In the genomic region with DNA sequence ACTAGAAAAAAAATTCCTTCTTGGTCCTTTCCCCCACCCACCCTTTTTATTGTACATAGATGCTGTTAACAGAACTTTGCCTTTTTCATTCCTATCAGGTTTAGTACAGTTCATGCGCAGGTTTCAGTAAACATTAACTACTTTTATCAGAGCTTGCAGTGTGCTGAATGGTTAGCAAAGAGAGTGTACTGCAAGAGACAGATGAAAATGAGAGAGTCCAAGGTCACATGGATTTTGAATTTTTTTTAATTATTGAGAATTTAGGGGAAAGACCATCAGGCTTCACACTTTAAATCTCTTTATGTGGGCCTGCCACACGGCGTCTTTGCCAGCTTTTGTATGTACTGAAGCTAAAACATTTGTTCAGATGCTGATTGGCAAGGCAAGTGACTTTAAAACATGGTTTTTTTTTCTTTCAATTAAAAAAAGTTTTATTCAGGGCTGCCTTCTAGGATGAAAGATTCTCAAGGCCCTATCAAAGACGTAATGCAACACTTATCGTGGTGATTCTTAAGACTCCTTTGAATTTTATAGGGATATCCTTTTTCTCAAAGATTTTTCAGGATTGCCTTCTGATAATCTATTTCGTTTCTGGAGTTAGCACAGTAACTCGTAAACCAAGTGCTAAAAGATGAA, we compare ENCODE assay signal across 1 cellular context.
TF ChIP-seq lines count a peak whose summit lies in the region.

No MANE protein-coding gene starts in this region.

TF ChIP-seq in HepG2, 621 proteins besides CTCF, POLR2A, EP300 and RAD21 (continued from another document and continues in another):
- TF ChIP-seq, protein P1, sequence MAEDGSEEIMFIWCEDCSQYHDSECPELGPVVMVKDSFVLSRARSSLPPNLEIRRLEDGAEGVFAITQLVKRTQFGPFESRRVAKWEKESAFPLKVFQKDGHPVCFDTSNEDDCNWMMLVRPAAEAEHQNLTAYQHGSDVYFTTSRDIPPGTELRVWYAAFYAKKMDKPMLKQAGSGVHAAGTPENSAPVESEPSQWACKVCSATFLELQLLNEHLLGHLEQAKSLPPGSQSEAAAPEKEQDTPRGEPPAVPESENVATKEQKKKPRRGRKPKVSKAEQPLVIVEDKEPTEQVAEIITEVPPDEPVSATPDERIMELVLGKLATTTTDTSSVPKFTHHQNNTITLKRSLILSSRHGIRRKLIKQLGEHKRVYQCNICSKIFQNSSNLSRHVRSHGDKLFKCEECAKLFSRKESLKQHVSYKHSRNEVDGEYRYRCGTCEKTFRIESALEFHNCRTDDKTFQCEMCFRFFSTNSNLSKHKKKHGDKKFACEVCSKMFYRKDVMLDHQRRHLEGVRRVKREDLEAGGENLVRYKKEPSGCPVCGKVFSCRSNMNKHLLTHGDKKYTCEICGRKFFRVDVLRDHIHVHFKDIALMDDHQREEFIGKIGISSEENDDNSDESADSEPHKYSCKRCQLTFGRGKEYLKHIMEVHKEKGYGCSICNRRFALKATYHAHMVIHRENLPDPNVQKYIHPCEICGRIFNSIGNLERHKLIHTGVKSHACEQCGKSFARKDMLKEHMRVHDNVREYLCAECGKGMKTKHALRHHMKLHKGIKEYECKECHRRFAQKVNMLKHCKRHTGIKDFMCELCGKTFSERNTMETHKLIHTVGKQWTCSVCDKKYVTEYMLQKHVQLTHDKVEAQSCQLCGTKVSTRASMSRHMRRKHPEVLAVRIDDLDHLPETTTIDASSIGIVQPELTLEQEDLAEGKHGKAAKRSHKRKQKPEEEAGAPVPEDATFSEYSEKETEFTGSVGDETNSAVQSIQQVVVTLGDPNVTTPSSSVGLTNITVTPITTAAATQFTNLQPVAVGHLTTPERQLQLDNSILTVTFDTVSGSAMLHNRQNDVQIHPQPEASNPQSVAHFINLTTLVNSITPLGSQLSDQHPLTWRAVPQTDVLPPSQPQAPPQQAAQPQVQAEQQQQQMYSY (CRISPR knock-in tag; IDR thresholded peaks at IDR 0.05): no peak
- TF ChIP-seq EEA1 (CRISPR knock-in tag; IDR thresholded peaks at IDR 0.05; ENCODE audit: borderline replicate concordance) (no peak), DR1 (CRISPR knock-in tag; IDR thresholded peaks at IDR 0.05) (no peak), NR2F6 (IDR thresholded peaks at IDR 0.05) (peak; percentile 69; the same call in 1 of the 2 replicates), NR2F6 (CRISPR knock-in tag; IDR thresholded peaks at IDR 0.05) (peak; percentile 69; the same call in 1 of the 2 replicates), ELF4 (CRISPR knock-in tag; IDR thresholded peaks at IDR 0.05; ENCODE audit: borderline replicate concordance) (0 out of 2 replicates have a peak, but pooled peaks have one; percentile 49), HDAC1 (CRISPR knock-in tag; IDR thresholded peaks at IDR 0.05) (peak; percentile 64), ZNF792 (CRISPR knock-in tag; IDR thresholded peaks at IDR 0.05) (no peak), EZH2 (conservative IDR thresholded peaks at IDR 0.05; ENCODE audit: low read depth, low read length) (no peak), NR1H2 (CRISPR knock-in tag; IDR thresholded peaks at IDR 0.05; ENCODE audit: borderline replicate concordance, low read depth) (no peak), ZNF33B (CRISPR knock-in tag; IDR thresholded peaks at IDR 0.05) (no peak), ZNF124 (CRISPR knock-in tag; IDR thresholded peaks at IDR 0.05) (peak; percentile 75; the same call in 1 of the 2 replicates), ZNF543 (CRISPR knock-in tag; IDR thresholded peaks at IDR 0.05) (no peak), DMAP1 (CRISPR knock-in tag; IDR thresholded peaks at IDR 0.05) (no peak; the same call in 1 of the 2 replicates), KDM5A (IDR thresholded peaks at IDR 0.05; ENCODE audit: borderline replicate concordance, low read length) (peak; percentile 16; the same call in 1 of the 2 replicates), CC2D1A (CRISPR knock-in tag; IDR thresholded peaks at IDR 0.05) (no peak)
- TF ChIP-seq, protein P2, sequence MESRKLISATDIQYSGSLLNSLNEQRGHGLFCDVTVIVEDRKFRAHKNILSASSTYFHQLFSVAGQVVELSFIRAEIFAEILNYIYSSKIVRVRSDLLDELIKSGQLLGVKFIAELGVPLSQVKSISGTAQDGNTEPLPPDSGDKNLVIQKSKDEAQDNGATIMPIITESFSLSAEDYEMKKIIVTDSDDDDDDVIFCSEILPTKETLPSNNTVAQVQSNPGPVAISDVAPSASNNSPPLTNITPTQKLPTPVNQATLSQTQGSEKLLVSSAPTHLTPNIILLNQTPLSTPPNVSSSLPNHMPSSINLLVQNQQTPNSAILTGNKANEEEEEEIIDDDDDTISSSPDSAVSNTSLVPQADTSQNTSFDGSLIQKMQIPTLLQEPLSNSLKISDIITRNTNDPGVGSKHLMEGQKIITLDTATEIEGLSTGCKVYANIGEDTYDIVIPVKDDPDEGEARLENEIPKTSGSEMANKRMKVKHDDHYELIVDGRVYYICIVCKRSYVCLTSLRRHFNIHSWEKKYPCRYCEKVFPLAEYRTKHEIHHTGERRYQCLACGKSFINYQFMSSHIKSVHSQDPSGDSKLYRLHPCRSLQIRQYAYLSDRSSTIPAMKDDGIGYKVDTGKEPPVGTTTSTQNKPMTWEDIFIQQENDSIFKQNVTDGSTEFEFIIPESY (CRISPR knock-in tag; IDR thresholded peaks at IDR 0.05): no peak
- TF ChIP-seq, protein P3, sequence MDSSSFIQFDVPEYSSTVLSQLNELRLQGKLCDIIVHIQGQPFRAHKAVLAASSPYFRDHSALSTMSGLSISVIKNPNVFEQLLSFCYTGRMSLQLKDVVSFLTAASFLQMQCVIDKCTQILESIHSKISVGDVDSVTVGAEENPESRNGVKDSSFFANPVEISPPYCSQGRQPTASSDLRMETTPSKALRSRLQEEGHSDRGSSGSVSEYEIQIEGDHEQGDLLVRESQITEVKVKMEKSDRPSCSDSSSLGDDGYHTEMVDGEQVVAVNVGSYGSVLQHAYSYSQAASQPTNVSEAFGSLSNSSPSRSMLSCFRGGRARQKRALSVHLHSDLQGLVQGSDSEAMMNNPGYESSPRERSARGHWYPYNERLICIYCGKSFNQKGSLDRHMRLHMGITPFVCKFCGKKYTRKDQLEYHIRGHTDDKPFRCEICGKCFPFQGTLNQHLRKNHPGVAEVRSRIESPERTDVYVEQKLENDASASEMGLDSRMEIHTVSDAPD (CRISPR knock-in tag; IDR thresholded peaks at IDR 0.05): no peak
- TF ChIP-seq, protein P4, sequence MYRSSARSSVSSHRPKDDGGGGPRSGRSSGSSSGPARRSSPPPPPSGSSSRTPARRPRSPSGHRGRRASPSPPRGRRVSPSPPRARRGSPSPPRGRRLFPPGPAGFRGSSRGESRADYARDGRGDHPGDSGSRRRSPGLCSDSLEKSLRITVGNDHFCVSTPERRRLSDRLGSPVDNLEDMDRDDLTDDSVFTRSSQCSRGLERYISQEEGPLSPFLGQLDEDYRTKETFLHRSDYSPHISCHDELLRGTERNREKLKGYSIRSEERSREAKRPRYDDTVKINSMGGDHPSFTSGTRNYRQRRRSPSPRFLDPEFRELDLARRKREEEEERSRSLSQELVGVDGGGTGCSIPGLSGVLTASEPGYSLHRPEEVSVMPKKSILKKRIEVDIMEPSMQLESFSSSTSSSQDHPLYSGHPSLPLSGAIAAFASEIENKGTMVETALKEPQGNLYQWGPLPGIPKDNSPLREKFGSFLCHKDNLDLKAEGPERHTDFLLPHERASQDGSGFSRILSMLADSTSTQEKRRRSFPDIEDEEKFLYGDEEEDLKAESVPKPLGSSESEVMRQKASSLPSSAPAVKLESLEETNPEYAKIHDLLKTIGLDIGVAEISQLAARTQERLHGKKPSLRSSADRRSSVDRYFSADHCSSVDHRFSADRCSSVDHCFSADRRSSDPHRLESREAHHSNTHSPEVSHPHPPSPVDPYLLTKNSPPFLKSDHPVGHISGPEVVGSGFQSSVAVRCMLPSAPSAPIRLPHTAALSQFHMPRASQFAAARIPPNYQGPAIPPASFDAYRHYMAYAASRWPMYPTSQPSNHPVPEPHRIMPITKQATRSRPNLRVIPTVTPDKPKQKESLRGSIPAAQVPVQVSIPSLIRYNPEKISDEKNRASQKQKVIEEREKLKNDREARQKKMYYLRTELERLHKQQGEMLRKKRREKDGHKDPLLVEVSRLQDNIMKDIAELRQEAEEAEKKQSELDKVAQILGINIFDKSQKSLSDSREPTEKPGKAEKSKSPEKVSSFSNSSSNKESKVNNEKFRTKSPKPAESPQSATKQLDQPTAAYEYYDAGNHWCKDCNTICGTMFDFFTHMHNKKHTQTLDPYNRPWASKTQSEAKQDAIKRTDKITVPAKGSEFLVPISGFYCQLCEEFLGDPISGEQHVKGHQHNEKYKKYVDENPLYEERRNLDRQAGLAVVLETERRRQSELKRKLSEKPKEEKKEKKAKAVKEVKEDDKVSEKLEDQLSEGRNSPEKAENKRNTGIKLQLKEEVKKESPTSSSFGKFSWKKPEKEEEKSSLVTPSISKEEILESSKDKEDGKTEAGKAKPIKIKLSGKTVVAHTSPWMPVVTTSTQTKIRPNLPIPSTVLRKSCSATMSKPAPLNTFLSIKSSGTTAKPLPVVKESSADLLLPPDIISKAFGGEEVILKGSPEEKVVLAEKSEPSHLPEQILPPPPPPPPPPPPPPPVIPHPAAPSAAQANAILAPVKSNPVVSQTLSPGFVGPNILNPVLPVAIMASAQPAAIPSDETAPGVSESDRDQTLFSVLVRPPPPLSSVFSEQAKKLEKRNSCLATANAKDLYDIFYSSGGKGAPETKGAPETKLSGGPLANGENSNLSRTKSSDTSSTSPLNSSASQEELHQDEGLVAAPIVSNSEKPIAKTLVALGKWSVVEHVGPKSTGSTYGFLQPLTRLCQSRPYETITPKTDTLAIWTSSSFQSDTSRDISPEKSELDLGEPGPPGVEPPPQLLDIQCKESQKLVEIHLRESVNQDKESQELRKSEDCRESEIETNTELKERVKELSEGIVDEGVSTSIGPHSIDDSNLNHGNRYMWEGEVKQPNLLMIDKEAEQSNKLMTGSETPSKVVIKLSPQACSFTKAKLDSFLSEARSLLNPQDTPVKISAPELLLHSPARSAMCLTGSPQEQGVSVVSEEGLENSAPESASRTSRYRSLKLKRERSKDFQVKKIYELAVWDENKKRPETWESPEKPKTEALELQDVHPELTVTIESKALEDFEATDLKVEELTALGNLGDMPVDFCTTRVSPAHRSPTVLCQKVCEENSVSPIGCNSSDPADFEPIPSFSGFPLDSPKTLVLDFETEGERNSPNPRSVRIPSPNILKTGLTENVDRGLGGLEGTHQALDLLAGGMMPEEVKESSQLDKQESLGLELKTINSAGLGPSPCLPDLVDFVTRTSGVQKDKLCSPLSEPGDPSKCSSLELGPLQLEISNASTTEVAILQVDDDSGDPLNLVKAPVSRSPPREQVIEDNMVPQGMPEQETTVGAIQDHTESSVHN (CRISPR knock-in tag; IDR thresholded peaks at IDR 0.05): no peak
- TF ChIP-seq, protein P5, sequence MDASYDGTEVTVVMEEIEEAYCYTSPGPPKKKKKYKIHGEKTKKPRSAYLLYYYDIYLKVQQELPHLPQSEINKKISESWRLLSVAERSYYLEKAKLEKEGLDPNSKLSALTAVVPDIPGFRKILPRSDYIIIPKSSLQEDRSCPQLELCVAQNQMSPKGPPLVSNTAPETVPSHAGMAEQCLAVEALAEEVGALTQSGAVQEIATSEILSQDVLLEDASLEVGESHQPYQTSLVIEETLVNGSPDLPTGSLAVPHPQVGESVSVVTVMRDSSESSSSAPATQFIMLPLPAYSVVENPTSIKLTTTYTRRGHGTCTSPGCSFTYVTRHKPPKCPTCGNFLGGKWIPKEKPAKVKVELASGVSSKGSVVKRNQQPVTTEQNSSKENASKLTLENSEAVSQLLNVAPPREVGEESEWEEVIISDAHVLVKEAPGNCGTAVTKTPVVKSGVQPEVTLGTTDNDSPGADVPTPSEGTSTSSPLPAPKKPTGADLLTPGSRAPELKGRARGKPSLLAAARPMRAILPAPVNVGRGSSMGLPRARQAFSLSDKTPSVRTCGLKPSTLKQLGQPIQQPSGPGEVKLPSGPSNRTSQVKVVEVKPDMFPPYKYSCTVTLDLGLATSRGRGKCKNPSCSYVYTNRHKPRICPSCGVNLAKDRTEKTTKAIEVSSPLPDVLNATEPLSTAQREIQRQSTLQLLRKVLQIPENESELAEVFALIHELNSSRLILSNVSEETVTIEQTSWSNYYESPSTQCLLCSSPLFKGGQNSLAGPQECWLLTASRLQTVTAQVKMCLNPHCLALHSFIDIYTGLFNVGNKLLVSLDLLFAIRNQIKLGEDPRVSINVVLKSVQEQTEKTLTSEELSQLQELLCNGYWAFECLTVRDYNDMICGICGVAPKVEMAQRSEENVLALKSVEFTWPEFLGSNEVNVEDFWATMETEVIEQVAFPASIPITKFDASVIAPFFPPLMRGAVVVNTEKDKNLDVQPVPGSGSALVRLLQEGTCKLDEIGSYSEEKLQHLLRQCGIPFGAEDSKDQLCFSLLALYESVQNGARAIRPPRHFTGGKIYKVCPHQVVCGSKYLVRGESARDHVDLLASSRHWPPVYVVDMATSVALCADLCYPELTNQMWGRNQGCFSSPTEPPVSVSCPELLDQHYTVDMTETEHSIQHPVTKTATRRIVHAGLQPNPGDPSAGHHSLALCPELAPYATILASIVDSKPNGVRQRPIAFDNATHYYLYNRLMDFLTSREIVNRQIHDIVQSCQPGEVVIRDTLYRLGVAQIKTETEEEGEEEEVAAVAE (CRISPR knock-in tag; IDR thresholded peaks at IDR 0.05; ENCODE audit: borderline replicate concordance): no peak
- TF ChIP-seq, protein P6, sequence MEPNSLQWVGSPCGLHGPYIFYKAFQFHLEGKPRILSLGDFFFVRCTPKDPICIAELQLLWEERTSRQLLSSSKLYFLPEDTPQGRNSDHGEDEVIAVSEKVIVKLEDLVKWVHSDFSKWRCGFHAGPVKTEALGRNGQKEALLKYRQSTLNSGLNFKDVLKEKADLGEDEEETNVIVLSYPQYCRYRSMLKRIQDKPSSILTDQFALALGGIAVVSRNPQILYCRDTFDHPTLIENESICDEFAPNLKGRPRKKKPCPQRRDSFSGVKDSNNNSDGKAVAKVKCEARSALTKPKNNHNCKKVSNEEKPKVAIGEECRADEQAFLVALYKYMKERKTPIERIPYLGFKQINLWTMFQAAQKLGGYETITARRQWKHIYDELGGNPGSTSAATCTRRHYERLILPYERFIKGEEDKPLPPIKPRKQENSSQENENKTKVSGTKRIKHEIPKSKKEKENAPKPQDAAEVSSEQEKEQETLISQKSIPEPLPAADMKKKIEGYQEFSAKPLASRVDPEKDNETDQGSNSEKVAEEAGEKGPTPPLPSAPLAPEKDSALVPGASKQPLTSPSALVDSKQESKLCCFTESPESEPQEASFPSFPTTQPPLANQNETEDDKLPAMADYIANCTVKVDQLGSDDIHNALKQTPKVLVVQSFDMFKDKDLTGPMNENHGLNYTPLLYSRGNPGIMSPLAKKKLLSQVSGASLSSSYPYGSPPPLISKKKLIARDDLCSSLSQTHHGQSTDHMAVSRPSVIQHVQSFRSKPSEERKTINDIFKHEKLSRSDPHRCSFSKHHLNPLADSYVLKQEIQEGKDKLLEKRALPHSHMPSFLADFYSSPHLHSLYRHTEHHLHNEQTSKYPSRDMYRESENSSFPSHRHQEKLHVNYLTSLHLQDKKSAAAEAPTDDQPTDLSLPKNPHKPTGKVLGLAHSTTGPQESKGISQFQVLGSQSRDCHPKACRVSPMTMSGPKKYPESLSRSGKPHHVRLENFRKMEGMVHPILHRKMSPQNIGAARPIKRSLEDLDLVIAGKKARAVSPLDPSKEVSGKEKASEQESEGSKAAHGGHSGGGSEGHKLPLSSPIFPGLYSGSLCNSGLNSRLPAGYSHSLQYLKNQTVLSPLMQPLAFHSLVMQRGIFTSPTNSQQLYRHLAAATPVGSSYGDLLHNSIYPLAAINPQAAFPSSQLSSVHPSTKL (CRISPR knock-in tag; IDR thresholded peaks at IDR 0.05): peak; percentile 83
